27 cellular contexts compared by ENCODE assay signal in genomic region chr6:69705954-69706353, GRCh38.
DNase-seq lines count a peak whose midpoint lies in the region; ATAC-seq and TF ChIP-seq lines count a peak whose summit lies in the region.
"Had no signal": no experiment of that assay in that cellular context is flagged by ENCODE, and none has a peak within 500 bp of the region (broad histone marks: within the 10 kb centered on the region; RNA-seq: fewer than 3 reads in every experiment).

No MANE protein-coding gene starts in this region.

- H3K9me3 ChIP-seq in A673 (ENCODE audit: low read depth, low read length, poor library complexity, severe bottlenecking): no peaks in the 10 kb centered on the region
- H3K9me3 ChIP-seq in HCT116 (ENCODE audit: control insufficient read depth in 1 of 2, insufficient read depth in 1 of 2, low read depth in 1 of 2, low read length in 2 of 2): no peaks in the 10 kb centered on the region
- H3K9me3 ChIP-seq in naive thymus-derived CD4-positive, alpha-beta T cell (ENCODE audit: control insufficient read depth in 2 of 3, low read length in 3 of 3): no peaks in the 10 kb centered on the region
- H3K9me3 ChIP-seq: gastrocnemius medialis, mucosa of descending colon, pancreas, testis had no signal

- H3K4me3 Mint-ChIP-seq in activated B cell treated with CpG ODN at 0.5 μM for 24 hours: no peak overlapping the region
- no peak overlapping the region for H3K4me3 Mint-ChIP-seq in memory B cell
- H3K4me3 Mint-ChIP-seq in naive thymus-derived CD4-positive, alpha-beta T cell: no peak overlapping the region
- H3K4me3 Mint-ChIP-seq: nephron; stimulated activated naive CD8-positive, alpha-beta T cell treated with anti-CD3 and anti-CD28 coated beads, Interleukin-15, Interleukin-2, amounts not matched to agents 100 ng/mL and 50 ng/mL, for 24 hours had no signal

- H3K27ac Mint-ChIP-seq in activated B cell treated with CpG ODN at 0.5 μM for 24 hours: peak overlapping the region; percentile 10
- peak overlapping the region; percentile 75 for H3K27ac Mint-ChIP-seq in memory B cell
- H3K27ac Mint-ChIP-seq in naive thymus-derived CD4-positive, alpha-beta T cell: peak overlapping the region in 1 of 9 donors; percentile 52
- H3K27ac Mint-ChIP-seq: nephron; stimulated activated naive CD8-positive, alpha-beta T cell treated with anti-CD3 and anti-CD28 coated beads, Interleukin-15, Interleukin-2, amounts not matched to agents 100 ng/mL and 50 ng/mL, for 24 hours had no signal

- ATAC-seq in HCT116 (no peak), activated B cell treated with CpG ODN at 0.5 μM for 24 hours (ENCODE audit: low read depth) (no peak), memory B cell (ENCODE audit: low read depth) (no peak), GM18861 (IDR thresholded peaks at IDR 0.05; ENCODE audit: unreplicated experiment) (no peak)
- ATAC-seq in naive thymus-derived CD4-positive, alpha-beta T cell: no peak
- ATAC-seq: activated naive CD4-positive, alpha-beta T cell treated with anti-CD3 and anti-CD28 coated beads, Interleukin-2, amount 50 U/mL, for 72 hours; gastrocnemius medialis; left cardiac atrium; mucosa of descending colon; pancreas; PC-3; Right ventricle myocardium inferior had no signal

- intact Hi-C loops in A673 (cut with micrococcal nuclease; ENCODE audit: unreplicated experiment): no loop called here
- intact Hi-C loops in HCT116 (cut with micrococcal nuclease): no loop called here
- intact Hi-C loops in activated B cell treated with CpG ODN at 0.5 μM for 24 hours (cut with micrococcal nuclease): no loop called here
- intact Hi-C loops in naive thymus-derived CD4-positive, alpha-beta T cell (cut with micrococcal nuclease): no loop called here

- no peaks in the 10 kb centered on the region for H3K9me2 ChIP-seq in HCT116 (ENCODE audit: insufficient read depth)

- no peak for DNase-seq in A673 (ENCODE audit: low spot score)
- no peak for DNase-seq in HCT116 (ENCODE audit: low read depth, low spot score)
- no peak for DNase-seq in activated B cell treated with CpG ODN at 0.5 μM for 24 hours
- DNase-seq in memory B cell (ENCODE audit: low spot score in 2 of 2): no peak
- no peak for DNase-seq in activated T-cell treated with anti-CD3 and anti-CD28 coated beads, Interleukin-2, amount 50 U/mL, for 48 hours
- DNase-seq in naive thymus-derived CD4-positive, alpha-beta T cell: no peak
- DNase-seq: ACHN; activated CD4-positive, alpha-beta T cell treated with anti-CD3 and anti-CD28 coated beads for 4 hours; amygdala; dorsolateral prefrontal cortex; gastrocnemius medialis; GDM1; left cardiac atrium; MM.1S; mucosa of descending colon; NCI-H2029; pancreas; PC-3; stimulated activated CD4-positive, alpha-beta T cell treated with anti-CD3 and anti-CD28 coated beads, Interleukin-2, amount 100 ng/mL, for 24 hours; testis had no signal

- H3K27ac ChIP-seq in A673 (ENCODE audit: low read depth, low read length, poor library complexity, severe bottlenecking) (no peak overlapping the region), HCT116 (ENCODE audit: low read depth, low read length) (no peak overlapping the region)
- H3K27ac ChIP-seq in naive thymus-derived CD4-positive, alpha-beta T cell (ENCODE audit: low read depth, low read length): no peak overlapping the region
- H3K27ac ChIP-seq: dorsolateral prefrontal cortex, gastrocnemius medialis, KMS-11, pancreas, testis had no signal

- H2AFZ ChIP-seq in HCT116 (ENCODE audit: low read depth, low read length, poor library complexity, severe bottlenecking): no peak overlapping the region

- H3K79me2 ChIP-seq in HCT116 (ENCODE audit: insufficient read depth, low read length): no peaks in the 10 kb centered on the region

- H3K27me3 Mint-ChIP-seq in activated B cell treated with CpG ODN at 0.5 μM for 24 hours (no peaks in the 10 kb centered on the region), memory B cell (no peaks in the 10 kb centered on the region)
- H3K27me3 Mint-ChIP-seq in naive thymus-derived CD4-positive, alpha-beta T cell: no peaks in the 10 kb centered on the region
- H3K27me3 Mint-ChIP-seq: stimulated activated naive CD8-positive, alpha-beta T cell treated with anti-CD3 and anti-CD28 coated beads, Interleukin-15, Interleukin-2, amounts not matched to agents 100 ng/mL and 50 ng/mL, for 24 hours had no signal

- RAD21 ChIA-PET in HCT116 (lab: Charles Lee; ENCODE audit: low non-redundant PET in 1 of 2, low total read pairs in 2 of 2, uncharacterized antibody in 2 of 2, unreplicated experiment in 2 of 2): no interaction called here

- no peak overlapping the region for H3K9ac ChIP-seq in HCT116 (ENCODE audit: low read length)
- H3K9ac ChIP-seq: KMS-11 had no signal

- peaks cover 59% of the 10 kb centered on the region for H3K36me3 Mint-ChIP-seq in activated B cell treated with CpG ODN at 0.5 μM for 24 hours (ENCODE audit: low read depth)
- peaks cover 28% of the 10 kb centered on the region for H3K36me3 Mint-ChIP-seq in memory B cell
- H3K36me3 Mint-ChIP-seq in naive thymus-derived CD4-positive, alpha-beta T cell: peaks cover 5 to 43% (median 17%) of the 10 kb centered on the region in 5 donors

- H3K4me1 ChIP-seq in A673 (ENCODE audit: insufficient read depth, low read length, poor library complexity, severe bottlenecking): no peaks in the 10 kb centered on the region
- H3K4me1 ChIP-seq in HCT116 (ENCODE audit: control insufficient read depth in 1 of 2, insufficient read depth in 2 of 2, low read length in 2 of 2): no peaks in the 10 kb centered on the region
- H3K4me1 ChIP-seq in naive thymus-derived CD4-positive, alpha-beta T cell (ENCODE audit: control insufficient read depth in 2 of 2, insufficient read depth in 2 of 2, low read length in 2 of 2): no peaks in the 10 kb centered on the region
- H3K4me1 ChIP-seq: gastrocnemius medialis, pancreas, testis had no signal

- no peaks in the 10 kb centered on the region for H4K20me1 ChIP-seq in HCT116 (ENCODE audit: insufficient read depth)

- H3K36me3 ChIP-seq in A673 (ENCODE audit: insufficient read depth, low read length, poor library complexity, severe bottlenecking): no peaks in the 10 kb centered on the region
- no peaks in the 10 kb centered on the region for H3K36me3 ChIP-seq in HCT116 (ENCODE audit: control insufficient read depth in 1 of 2, insufficient read depth in 2 of 2, low read length in 2 of 2)
- peaks cover 0 to 4% (median 0%) of the 10 kb centered on the region in 3 experiments for H3K36me3 ChIP-seq in naive thymus-derived CD4-positive, alpha-beta T cell (ENCODE audit: control insufficient read depth in 2 of 3, insufficient read depth in 3 of 3, low read length in 3 of 3)
- H3K36me3 ChIP-seq: gastrocnemius medialis, pancreas had no signal

- TF ChIP-seq CTCF in A673 (conservative IDR thresholded peaks at IDR 0.05; ENCODE audit: low read depth, low read length): 0 out of 2 replicates have a peak, but pooled peaks have one; percentile 24
- TF ChIP-seq CTCF in HCT116 (IDR thresholded peaks at IDR 0.05 in 2 of 3, conservative IDR thresholded peaks at IDR 0.05 in 1 of 3; ENCODE audit: borderline replicate concordance in 1 of 3, insufficient read depth in 1 of 3, low read depth in 2 of 3, low read length in 2 of 3): no peak; a peak in 2 of 6 replicates
- no peak for TF ChIP-seq CTCF in activated B cell treated with CpG ODN at 0.5 μM for 24 hours (IDR thresholded peaks at IDR 0.05)

- no peak for TF ChIP-seq POLR2A in HCT116 (IDR thresholded peaks at IDR 0.05; ENCODE audit: borderline replicate concordance, extremely low read depth, insufficient read depth, insufficient read length)

- H3K9me3 Mint-ChIP-seq in activated B cell treated with CpG ODN at 0.5 μM for 24 hours (no peaks in the 10 kb centered on the region), memory B cell (no peaks in the 10 kb centered on the region)
- H3K9me3 Mint-ChIP-seq in naive thymus-derived CD4-positive, alpha-beta T cell: no peaks in the 10 kb centered on the region
- H3K9me3 Mint-ChIP-seq: activated naive CD4-positive, alpha-beta T cell treated with anti-CD3 and anti-CD28 coated beads, Interleukin-2, amount 50 U/mL, for 72 hours; nephron; stimulated activated naive CD8-positive, alpha-beta T cell treated with anti-CD3 and anti-CD28 coated beads, Interleukin-15, Interleukin-2, amounts not matched to agents 100 ng/mL and 50 ng/mL, for 24 hours had no signal

- CTCF ChIA-PET in A673 (lab: Charles Lee) (no interaction called here), HCT116 (lab: Charles Lee) (no interaction called here), activated B cell treated with CpG ODN at 0.5 μM for 24 hours (lab: Charles Lee) (interaction anchor here (1.5 kb wide), 1 partner anchor 402 kb away, joined by 4 read pairs; no protein-coding TSS in a partner anchor)
- CTCF ChIA-PET in naive thymus-derived CD4-positive, alpha-beta T cell (lab: Charles Lee): interaction anchor here (0.5 kb wide), 1 partner anchor 25 kb away, joined by 4 read pairs; no protein-coding TSS in a partner anchor

- 0 out of 2 replicates have a peak, but pooled peaks have one; percentile 7 for TF ChIP-seq RAD21 in HCT116 (IDR thresholded peaks at IDR 0.05; ENCODE audit: low read depth)

- H3K4me3 ChIP-seq in A673 (ENCODE audit: low read depth, low read length, poor library complexity, severe bottlenecking) (no peak overlapping the region), HCT116 (replicated peaks in 1 of 2; ENCODE audit: low read depth in 1 of 2, low read length in 2 of 2) (no peak overlapping the region)
- H3K4me3 ChIP-seq in naive thymus-derived CD4-positive, alpha-beta T cell (ENCODE audit: low read length): no peak overlapping the region
- H3K4me3 ChIP-seq: dorsolateral prefrontal cortex, gastrocnemius medialis, lung, mucosa of descending colon, pancreas, testis had no signal

- POLR2A ChIA-PET in A673 (lab: Charles Lee; ENCODE audit: low non-redundant PET) (no interaction called here), HCT116 (lab: Charles Lee) (no interaction called here), activated B cell treated with CpG ODN at 0.5 μM for 24 hours (lab: Charles Lee) (no interaction called here)
- POLR2A ChIA-PET in naive thymus-derived CD4-positive, alpha-beta T cell (lab: Charles Lee): no interaction called here

- H3K4me1 Mint-ChIP-seq in activated B cell treated with CpG ODN at 0.5 μM for 24 hours (peaks cover 8% of the 10 kb centered on the region), memory B cell (peaks cover 10% of the 10 kb centered on the region)
- peaks cover 0 to 8% (median 3%) of the 10 kb centered on the region in 7 donors for H3K4me1 Mint-ChIP-seq in naive thymus-derived CD4-positive, alpha-beta T cell
- H3K4me1 Mint-ChIP-seq: nephron had no signal

- no TSS peak for BruUV-seq in A673 (replicated peaks; lab: Mats Ljungman, UMichigan)
- no TSS peak for BruUV-seq in HCT116 (replicated peaks; lab: Mats Ljungman, UMichigan)

- H3K4me2 ChIP-seq in HCT116 (ENCODE audit: low read length): no peak overlapping the region
- H3K4me2 ChIP-seq: KMS-11 had no signal

- H3K27me3 ChIP-seq in A673 (replicated peaks; ENCODE audit: insufficient read depth, low read depth, low read length, poor library complexity) (no peaks in the 10 kb centered on the region), HCT116 (ENCODE audit: insufficient read depth, low read length) (no peaks in the 10 kb centered on the region)
- no peaks in the 10 kb centered on the region for H3K27me3 ChIP-seq in naive thymus-derived CD4-positive, alpha-beta T cell (ENCODE audit: control insufficient read depth in 2 of 2, insufficient read depth in 2 of 2, low read length in 2 of 2)
- H3K27me3 ChIP-seq: dorsolateral prefrontal cortex, gastrocnemius medialis, pancreas, testis had no signal

Comparison
In these comparisons a context has a peak if more than half of its experiments do, and no peak if none do; other contexts are left out.
1. CTCF ChIA-PET loops: an anchor here in activated B cell treated with CpG ODN at 0.5 μM for 24 hours (1.5 kb wide) and naive thymus-derived CD4-positive, alpha-beta T cell (0.5 kb wide); none called in A673 and HCT116.